In the genomic region with DNA sequence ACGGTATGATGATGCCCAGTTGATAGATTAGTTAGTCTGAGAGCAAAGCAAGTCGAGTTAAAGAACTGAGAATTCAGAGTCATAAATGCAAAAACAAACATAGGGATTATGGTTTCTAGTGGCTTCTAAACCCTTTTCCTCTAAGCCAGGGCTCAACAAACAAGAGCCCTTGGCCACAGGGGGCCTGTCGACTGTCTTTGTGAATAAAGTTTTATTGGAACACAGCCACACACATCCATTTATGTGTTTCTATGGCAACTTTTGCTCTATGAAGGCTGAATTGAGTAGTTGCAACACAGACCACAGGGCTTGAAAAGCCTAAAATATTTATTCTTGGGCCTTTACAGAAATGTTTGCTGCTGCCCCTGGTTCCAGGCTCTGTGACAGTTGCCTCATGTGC, we compare ENCODE assay signal across 1 cellular context.
TF ChIP-seq lines count a peak whose summit lies in the region.

No MANE protein-coding gene starts in this region.

TF ChIP-seq in HepG2, 621 proteins besides CTCF, POLR2A, EP300 and RAD21 (continued from another document):
- TF ChIP-seq, protein P1, sequence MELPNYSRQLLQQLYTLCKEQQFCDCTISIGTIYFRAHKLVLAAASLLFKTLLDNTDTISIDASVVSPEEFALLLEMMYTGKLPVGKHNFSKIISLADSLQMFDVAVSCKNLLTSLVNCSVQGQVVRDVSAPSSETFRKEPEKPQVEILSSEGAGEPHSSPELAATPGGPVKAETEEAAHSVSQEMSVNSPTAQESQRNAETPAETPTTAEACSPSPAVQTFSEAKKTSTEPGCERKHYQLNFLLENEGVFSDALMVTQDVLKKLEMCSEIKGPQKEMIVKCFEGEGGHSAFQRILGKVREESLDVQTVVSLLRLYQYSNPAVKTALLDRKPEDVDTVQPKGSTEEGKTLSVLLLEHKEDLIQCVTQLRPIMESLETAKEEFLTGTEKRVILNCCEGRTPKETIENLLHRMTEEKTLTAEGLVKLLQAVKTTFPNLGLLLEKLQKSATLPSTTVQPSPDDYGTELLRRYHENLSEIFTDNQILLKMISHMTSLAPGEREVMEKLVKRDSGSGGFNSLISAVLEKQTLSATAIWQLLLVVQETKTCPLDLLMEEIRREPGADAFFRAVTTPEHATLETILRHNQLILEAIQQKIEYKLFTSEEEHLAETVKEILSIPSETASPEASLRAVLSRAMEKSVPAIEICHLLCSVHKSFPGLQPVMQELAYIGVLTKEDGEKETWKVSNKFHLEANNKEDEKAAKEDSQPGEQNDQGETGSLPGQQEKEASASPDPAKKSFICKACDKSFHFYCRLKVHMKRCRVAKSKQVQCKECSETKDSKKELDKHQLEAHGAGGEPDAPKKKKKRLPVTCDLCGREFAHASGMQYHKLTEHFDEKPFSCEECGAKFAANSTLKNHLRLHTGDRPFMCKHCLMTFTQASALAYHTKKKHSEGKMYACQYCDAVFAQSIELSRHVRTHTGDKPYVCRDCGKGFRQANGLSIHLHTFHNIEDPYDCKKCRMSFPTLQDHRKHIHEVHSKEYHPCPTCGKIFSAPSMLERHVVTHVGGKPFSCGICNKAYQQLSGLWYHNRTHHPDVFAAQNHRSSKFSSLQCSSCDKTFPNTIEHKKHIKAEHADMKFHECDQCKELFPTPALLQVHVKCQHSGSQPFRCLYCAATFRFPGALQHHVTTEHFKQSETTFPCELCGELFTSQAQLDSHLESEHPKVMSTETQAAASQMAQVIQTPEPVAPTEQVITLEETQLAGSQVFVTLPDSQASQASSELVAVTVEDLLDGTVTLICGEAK (IDR thresholded peaks at IDR 0.05) = no peak
- TF ChIP-seq, protein P1 (CRISPR knock-in tag; IDR thresholded peaks at IDR 0.05) = peak; percentile 58; the same call in 1 of the 2 replicates
- TF ChIP-seq NR1H2 (CRISPR knock-in tag; IDR thresholded peaks at IDR 0.05; ENCODE audit: borderline replicate concordance, low read depth) = no peak
